In the genomic region with DNA sequence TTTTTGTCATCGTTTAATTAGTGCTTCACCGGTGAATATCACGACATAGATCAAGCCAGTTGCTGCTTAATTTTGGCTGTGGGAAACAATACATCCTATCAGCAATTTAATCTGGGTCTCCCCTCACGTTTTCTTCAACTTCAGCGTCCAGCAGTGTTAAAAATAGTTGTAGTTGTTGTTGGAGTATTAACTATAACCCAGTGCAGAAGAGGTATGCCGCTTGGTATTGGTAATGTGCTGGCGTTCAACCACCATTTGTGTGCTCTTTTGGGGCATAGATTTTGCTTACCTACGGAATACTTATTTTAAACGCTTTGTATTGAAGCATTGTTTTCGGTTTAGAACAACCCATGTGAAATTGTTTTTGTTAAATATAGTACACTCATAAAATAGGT, we compare ENCODE assay signal across 8 cellular contexts. TPM values are rescaled to one million over a fixed set of nuclear protein-coding genes. Genes with fewer than 3 reads are reported as not detected.
A peak's percentile ranks its signal among the peaks of the same experiment; 100 is the strongest.
DNase-seq lines count a peak whose midpoint lies in the region; ATAC-seq and TF ChIP-seq lines count a peak whose summit lies in the region.

No MANE protein-coding gene starts in this region.

- DNase-seq in H7: no peak
- no peak for DNase-seq in adrenal gland
- DNase-seq in kidney tubule cell (ENCODE audit: low spot score): peak; percentile 35
- no peak for DNase-seq in thoracic aorta (ENCODE audit: low spot score)
- no peak for DNase-seq in GM20000 (ENCODE audit: low spot score)
- no peak for DNase-seq in DMS153 treated with DMSO at 0.1 percent for 48 hours (lab: John Stamatoyannopoulos, UW; ENCODE audit: unreplicated experiment)

- TF ChIP-seq POLR2A in adrenal gland (IDR thresholded peaks at IDR 0.05): no peak

- intact Hi-C loops in adrenal gland (cut with DNase I): loop anchor here in 1 of 2 donors (10.0 kb wide), 1 partner anchor 49 kb away; no protein-coding TSS in a partner anchor

- H3K4me3 ChIP-seq in ACC112 (ENCODE audit: low read depth, low read length) (peak overlapping the region; percentile 87), H7 (ENCODE audit: insufficient read depth, low read depth, low read length) (peak overlapping the region; percentile 86), adrenal gland (peak overlapping the region in 3 of 4 donors; percentile 22 to 93 (median 49)), thoracic aorta (peak overlapping the region; percentile 88)

- no peak for TF ChIP-seq CTCF in adrenal gland (IDR thresholded peaks at IDR 0.05)
- TF ChIP-seq CTCF in thoracic aorta (IDR thresholded peaks at IDR 0.05): no peak
- no peak for TF ChIP-seq CTCF in GM20000 (IDR thresholded peaks at IDR 0.05; ENCODE audit: extremely low read depth, missing control alignments)

- H2AFZ ChIP-seq in ACC112 (ENCODE audit: low read length, unreplicated experiment): peak overlapping the region; percentile 39

- H3K4me1 ChIP-seq in ACC112 (ENCODE audit: control insufficient read depth, insufficient read depth, low read length, unreplicated experiment) (peaks cover 14% of the 10 kb centered on the region), adrenal gland (replicated peaks in 1 of 2) (peaks cover 5 to 36% of the 10 kb centered on the region in 2 donors), thoracic aorta (ENCODE audit: control insufficient read depth in 1 of 2, low read depth in 2 of 2) (peaks cover 14 to 32% of the 10 kb centered on the region in 2 donors)

- no peak overlapping the region for H3K27ac ChIP-seq in ACC112 (ENCODE audit: low read depth, low read length)
- H3K27ac ChIP-seq in adrenal gland: peak overlapping the region in 2 of 5 donors; percentile 90 to 96
- H3K27ac ChIP-seq in thoracic aorta: peak overlapping the region in 1 of 2 donors; percentile 83

- H3K79me2 ChIP-seq in ACC112 (ENCODE audit: control insufficient read depth, insufficient read depth, low read length, unreplicated experiment): peaks cover 51% of the 10 kb centered on the region

- H3K9me3 ChIP-seq in adrenal gland (replicated peaks in 1 of 3) (no peaks in the 10 kb centered on the region), thoracic aorta (no peaks in the 10 kb centered on the region)

- H3K27me3 ChIP-seq in ACC112 (ENCODE audit: insufficient read depth, low read length) (no peaks in the 10 kb centered on the region), H7 (ENCODE audit: control insufficient read depth, insufficient read depth, low read length) (peaks cover 4% of the 10 kb centered on the region; the same call in 1 of the 2 replicates), adrenal gland (no peaks in the 10 kb centered on the region), thoracic aorta (replicated peaks; ENCODE audit: insufficient read depth) (no peaks in the 10 kb centered on the region)

- H3K36me3 ChIP-seq in ACC112 (ENCODE audit: insufficient read depth, low read length): no peaks in the 10 kb centered on the region
- H3K36me3 ChIP-seq in H7 (replicated peaks; ENCODE audit: control insufficient read depth, insufficient read depth, low read length): no peaks in the 10 kb centered on the region
- H3K36me3 ChIP-seq in adrenal gland (replicated peaks in 1 of 2): no peaks in the 10 kb centered on the region
- H3K36me3 ChIP-seq in thoracic aorta: no peaks in the 10 kb centered on the region

- ATAC-seq in thoracic aorta (ENCODE audit: insufficient number of reproducible peaks, low FRiP score, low read depth): no peak
- no peak for ATAC-seq in GM18861 (IDR thresholded peaks at IDR 0.05; ENCODE audit: unreplicated experiment)

- WGBS in adrenal gland, 4 donors: 1 to 8% (median 2%) methylated on average over 10 of the region's 10 CpGs

RNA-seq across cellular contexts. Expression of gene ACVR2A, which starts 0.8 kb away (rescaled TPM):
- total RNA-seq in H7 (2014; rRNA removed; shearing (Covaris generic)): 8.6 and 8.8 TPM in 2 replicates
- 10 to 100 TPM in 4 of 8 donors, 1 to 10 TPM in 4; 6.5 to 28.1 (median 9.3) TPM for total RNA-seq in adrenal gland
- polyA plus RNA-seq in adrenal gland: 1 to 10 TPM; 4.7 to 8.8 (median 6.9) TPM
- total RNA-seq in thoracic aorta: 10 to 100 TPM in 1 of 2 donors, 1 to 10 TPM in 1; 8.1 to 23.0 TPM
